ENCODE assay signal across 20 cellular contexts in genomic region chr1:197663178-197663953, GRCh38.
A peak's percentile ranks its signal among the peaks of the same experiment; 100 is the strongest.
DNase-seq lines count a peak whose midpoint lies in the region; ATAC-seq, FAIRE-seq and TF ChIP-seq lines count a peak whose summit lies in the region.
"Had no signal": no experiment of that assay in that cellular context is flagged by ENCODE, and none has a peak within 500 bp of the region (broad histone marks: within the 10 kb centered on the region; RNA-seq: fewer than 3 reads in every experiment).

No MANE protein-coding gene starts in this region.

- FAIRE-seq in bronchial epithelial cell (lab: Jason Lieb, UNC) (no peak), kidney (lab: Jason Lieb, UNC) (no peak)
- FAIRE-seq: RCC 7860 had no signal

- H3K27me3 ChIP-seq in bronchial epithelial cell (ENCODE audit: control insufficient read depth, insufficient read depth, low read length): no peaks in the 10 kb centered on the region
- H3K27me3 ChIP-seq: colonic mucosa, sigmoid colon, vagina had no signal

- H3K27ac Mint-ChIP-seq in Calu3 (ENCODE audit: unreplicated experiment): peak overlapping the region; percentile 70

- H3K36me3 ChIP-seq in bronchial epithelial cell (ENCODE audit: control insufficient read depth, insufficient read depth, low read length) (no peaks in the 10 kb centered on the region), kidney (ENCODE audit: control insufficient read depth in 1 of 2, insufficient read depth in 2 of 2, low read length in 2 of 2) (no peaks in the 10 kb centered on the region)
- H3K36me3 ChIP-seq: colonic mucosa, HAP-1, sigmoid colon, vagina had no signal

- H3K4me3 ChIP-seq in bronchial epithelial cell (ENCODE audit: low read depth, low read length) (no peak overlapping the region), kidney (ENCODE audit: low read length in 2 of 2) (no peak overlapping the region)
- H3K4me3 ChIP-seq: colonic mucosa, HAP-1, vagina had no signal

- TF ChIP-seq CTCF in Calu3 (IDR thresholded peaks at IDR 0.05; ENCODE audit: unreplicated experiment) (no peak), bronchial epithelial cell (IDR thresholded peaks at IDR 0.05; ENCODE audit: insufficient read depth, low read length, severe bottlenecking) (no peak), kidney (IDR thresholded peaks at IDR 0.05; ENCODE audit: borderline replicate concordance, extremely low read depth, insufficient read depth) (no peak)

- H3K27ac ChIP-seq in kidney (ENCODE audit: low read depth in 2 of 2, low read length in 2 of 2): no peak overlapping the region
- H3K27ac ChIP-seq: colonic mucosa, HL-60, parathyroid adenoma, vagina had no signal

- no peaks in the 10 kb centered on the region for H3K9me3 Mint-ChIP-seq in Calu3 (ENCODE audit: low read depth, unreplicated experiment)

- no peaks in the 10 kb centered on the region for H3K27me3 Mint-ChIP-seq in Calu3 (ENCODE audit: unreplicated experiment)

- BruUV-seq in Calu3 (replicated peaks; lab: Mats Ljungman, UMichigan): no TSS peak

- ATAC-seq in left colon (peak; percentile 81), HG03460 (IDR thresholded peaks at IDR 0.05; ENCODE audit: unreplicated experiment) (no peak), GM18517 (IDR thresholded peaks at IDR 0.05; ENCODE audit: unreplicated experiment) (no peak)

- no peak overlapping the region for H3K9ac ChIP-seq in kidney (ENCODE audit: low read length in 2 of 2)
- H3K9ac ChIP-seq: parathyroid adenoma had no signal

- DNase-seq in Calu3 (peak; percentile 4), M059J (ENCODE audit: low read depth) (peak; percentile 14), bronchial epithelial cell (ENCODE audit: low read depth) (peak; percentile 3), left colon (no peak), kidney (no peak), cortex of kidney (lab: John Stamatoyannopoulos, UW) (no peak)
- DNase-seq: activated naive CD4-positive, alpha-beta T cell treated with anti-CD3 and anti-CD28 coated beads, Interleukin-2, amount 50 U/mL, for 16 hours; colonic mucosa; NCI-H1092; NCI-H2081 treated with DMSO at 0.1 percent for 48 hours; NCI-H774; sigmoid colon; stimulated activated CD4-positive, alpha-beta T cell treated with anti-CD3 and anti-CD28 coated beads, Interleukin-2, amount 100 ng/mL, for 24 hours had no signal

- CTCF ChIA-PET in Calu3 (lab: Charles Lee): no interaction called here

- no peaks in the 10 kb centered on the region for H3K4me1 ChIP-seq in kidney (ENCODE audit: control insufficient read depth in 1 of 2, insufficient read depth in 1 of 2, low read depth in 1 of 2, low read length in 2 of 2)
- H3K4me1 ChIP-seq: sigmoid colon, vagina had no signal

- peaks cover 20% of the 10 kb centered on the region for H3K4me1 Mint-ChIP-seq in Calu3 (ENCODE audit: low read depth, unreplicated experiment)

- no peaks in the 10 kb centered on the region for H3K9me3 ChIP-seq in kidney (ENCODE audit: control insufficient read depth in 1 of 2, low read length in 2 of 2)
- H3K9me3 ChIP-seq: colonic mucosa, HAP-1, sigmoid colon, vagina had no signal

- H3K4me3 Mint-ChIP-seq in Calu3 (ENCODE audit: low read depth, unreplicated experiment): no peak overlapping the region

- no peaks in the 10 kb centered on the region for H3K36me3 Mint-ChIP-seq in Calu3 (ENCODE audit: insufficient read depth, unreplicated experiment)

- intact Hi-C loops in Calu3 (cut with micrococcal nuclease; ENCODE audit: unreplicated experiment): no loop called here
- intact Hi-C loops in left colon (cut with DNase I, micrococcal nuclease): no loop called here
- intact Hi-C loops in kidney (cut with DNase I): no loop called here

Comparison
In these comparisons a context has a peak if more than half of its experiments do, and no peak if none do; other contexts are left out.
1. DNase-seq: peak in Calu3 (single experiment), M059J (single experiment) and bronchial epithelial cell (single experiment); none in left colon (0 of 2), kidney (single experiment) and cortex of kidney (single experiment).